34 cellular contexts compared by ENCODE assay signal in genomic region chr1:234280500-234280899, GRCh38.
"Had no signal": no experiment of that assay in that cellular context is flagged by ENCODE, and none has a peak within 500 bp of the region (broad histone marks: within the 10 kb centered on the region; RNA-seq: fewer than 3 reads in every experiment).

No MANE protein-coding gene starts in this region.

- H3K27ac ChIP-seq: adrenal gland, body of pancreas, brain microvascular endothelial cell, breast epithelium, VCaP had no signal

- DNase-seq: activated B cell treated with CpG ODN at 0.5 μM for 24 hours; activated CD4-positive, alpha-beta memory T cell treated with anti-CD3 and anti-CD28 coated beads for 36 hours; activated CD4-positive, alpha-beta T cell treated with anti-CD3 and anti-CD28 coated beads for 4 hours; activated CD4-positive, alpha-beta T cell treated with anti-CD3 and anti-CD28 coated beads, Interleukin-2, amount 10 ng/mL, durations not matched to agents 24 days and 14 days; activated CD4-positive, alpha-beta T cell treated with anti-CD3 and anti-CD28 coated beads, Interleukin-2, amount 50 U/mL, for 1 hour; activated CD4-positive, alpha-beta T cell treated with anti-CD3 and anti-CD28 coated beads, Interleukin-2, amount 50 U/mL, for 4 hours; activated CD4-positive, CD25-positive, alpha-beta regulatory T cell treated with anti-CD3 and anti-CD28 coated beads, Interleukin-2, amount 50 U/mL, for 72 hours; activated CD8-positive, alpha-beta memory T cell treated with anti-CD3 and anti-CD28 coated beads, Interleukin-2, amount 50 U/mL, for 4 hours; activated CD8-positive, alpha-beta T cell treated with anti-CD3 and anti-CD28 coated beads for 36 hours; activated effector memory CD4-positive, alpha-beta T cell treated with anti-CD3 and anti-CD28 coated beads, Interleukin-2, amount 50 U/mL, for 16 hours; activated gamma-delta T cell treated with Interleukin-2 at 50 U/mL for 16 hours; activated naive CD4-positive, alpha-beta T cell; activated naive CD4-positive, alpha-beta T cell treated with anti-CD3 and anti-CD28 coated beads for 36 hours; activated naive CD4-positive, alpha-beta T cell treated with anti-CD3 and anti-CD28 coated beads, Interleukin-2, amount 50 U/mL, for 16 hours; activated naive CD8-positive, alpha-beta T cell treated with anti-CD3 and anti-CD28 coated beads for 36 hours; activated T-cell treated with anti-CD3 and anti-CD28 coated beads for 4 hours; activated T-cell treated with anti-CD3 and anti-CD28 coated beads, Interleukin-2, amount 50 U/mL, for 1 hour; activated T-cell treated with anti-CD3 and anti-CD28 coated beads, Interleukin-2, amount 50 U/mL, for 4 hours; activated T-cell treated with anti-CD3 and anti-CD28 coated beads, Interleukin-2, amount 50 U/mL, for 72 hours; adrenal gland; amniotic stem cell; aorta; body of pancreas; brain microvascular endothelial cell; central memory CD4-positive, alpha-beta T cell; T-helper 1 cell; T-helper 2 cell; T-helper 9 cell had no signal

- FAIRE-seq: astrocyte, TTC549 had no signal

- H3K4me1 ChIP-seq: adrenal gland, body of pancreas, breast epithelium had no signal

- H3K9me3 ChIP-seq: adrenal gland, body of pancreas, breast epithelium had no signal

- ATAC-seq: activated CD8-positive, alpha-beta T cell treated with anti-CD3 and anti-CD28 coated beads for 36 hours; activated naive CD4-positive, alpha-beta T cell treated with anti-CD3 and anti-CD28 coated beads, Interleukin-2, amount 50 U/mL, for 72 hours; activated T-cell treated with anti-CD3 and anti-CD28 coated beads, Interleukin-2, amount 50 U/mL, for 4 hours; activated T-cell treated with anti-CD3 and anti-CD28 coated beads, Interleukin-2, amount 50 U/mL, for 72 hours; activated T-helper 17 cell treated with anti-CD3 and anti-CD28 coated beads, Interleukin-2, amount 50 U/mL, for 72 hours; body of pancreas had no signal

- H3K27me3 ChIP-seq: adrenal gland, body of pancreas, brain microvascular endothelial cell, breast epithelium had no signal

- H3K4me3 ChIP-seq: adrenal gland, body of pancreas, breast epithelium had no signal

- H3K36me3 ChIP-seq: adrenal gland, brain microvascular endothelial cell, breast epithelium had no signal
